23 cellular contexts compared by ENCODE assay signal in genomic region chr20:5841492-5841891, GRCh38.
DNase-seq lines count a peak whose midpoint lies in the region; ATAC-seq and FAIRE-seq lines count a peak whose summit lies in the region.
"Had no signal": no experiment of that assay in that cellular context is flagged by ENCODE, and none has a peak within 500 bp of the region (broad histone marks: within the 10 kb centered on the region; RNA-seq: fewer than 3 reads in every experiment).

No MANE protein-coding gene starts in this region.

- H3K27me3 ChIP-seq in CD4-positive, alpha-beta memory T cell (ENCODE audit: insufficient read depth, low read length) = no peaks in the 10 kb centered on the region
- no peaks in the 10 kb centered on the region for H3K27me3 ChIP-seq in small intestine (ENCODE audit: control insufficient read depth in 2 of 2, insufficient read depth in 2 of 2, low read length in 2 of 2)
- H3K27me3 ChIP-seq: BLaER1 had no signal

- H3K27ac ChIP-seq in CD4-positive, alpha-beta memory T cell (ENCODE audit: low read depth, low read length) = no peak overlapping the region
- H3K27ac ChIP-seq in small intestine (ENCODE audit: low read depth in 1 of 2, low read length in 1 of 2) = no peak overlapping the region
- H3K27ac ChIP-seq: BLaER1, C4-2B had no signal

- H3K9me3 ChIP-seq in CD4-positive, alpha-beta memory T cell (ENCODE audit: control insufficient read depth in 1 of 2, low read length in 2 of 2) = no peaks in the 10 kb centered on the region
- H3K9me3 ChIP-seq in T-helper 17 cell (ENCODE audit: control insufficient read depth, low read length, poor library complexity, severe bottlenecking) = no peaks in the 10 kb centered on the region
- no peaks in the 10 kb centered on the region for H3K9me3 ChIP-seq in small intestine (ENCODE audit: control insufficient read depth, low read depth)

- peak overlapping the region in 4 of 7 donors; percentile 0 to 69 (median 30) for H3K27ac Mint-ChIP-seq in CD4-positive, alpha-beta memory T cell
- peak overlapping the region; percentile 88 for H3K27ac Mint-ChIP-seq in T-helper 17 cell
- H3K27ac Mint-ChIP-seq: B cell, GM23338, H9, HFFc6 had no signal

- no peaks in the 10 kb centered on the region for H3K27me3 Mint-ChIP-seq in CD4-positive, alpha-beta memory T cell
- no peaks in the 10 kb centered on the region for H3K27me3 Mint-ChIP-seq in T-helper 17 cell
- H3K27me3 Mint-ChIP-seq: B cell; CD4-positive, CD25-positive, alpha-beta regulatory T cell; CD8-positive, alpha-beta memory T cell had no signal

- peaks cover 54 to 63% (median 59%) of the 10 kb centered on the region in 4 donors for H3K4me1 Mint-ChIP-seq in CD4-positive, alpha-beta memory T cell
- H3K4me1 Mint-ChIP-seq in T-helper 17 cell = peaks cover 37% of the 10 kb centered on the region

- peaks cover 0 to 1% (median 0%) of the 10 kb centered on the region in 8 donors for H3K9me3 Mint-ChIP-seq in CD4-positive, alpha-beta memory T cell
- H3K9me3 Mint-ChIP-seq: CD8-positive, alpha-beta memory T cell; GM23338; H9; HFFc6 had no signal

- intact Hi-C loops in CD4-positive, alpha-beta memory T cell (cut with micrococcal nuclease) = no loop called here
- intact Hi-C loops in left ventricle myocardium superior (cut with micrococcal nuclease) = no loop called here

- no peak for ATAC-seq in T-helper 17 cell
- ATAC-seq in HG03565 (IDR thresholded peaks at IDR 0.05; ENCODE audit: unreplicated experiment) = no peak
- ATAC-seq in left ventricle myocardium superior = no peak
- ATAC-seq: GM12878, GM23338, HCT116 had no signal

- H3K4me3 Mint-ChIP-seq in CD4-positive, alpha-beta memory T cell = peak overlapping the region in 1 of 8 donors; percentile 6
- H3K4me3 Mint-ChIP-seq in T-helper 17 cell = no peak overlapping the region
- H3K4me3 Mint-ChIP-seq: B cell; CD8-positive, alpha-beta memory T cell; GM23338; H9; HFFc6 had no signal

- DNase-seq in CD4-positive, alpha-beta memory T cell = no peak
- no peak for DNase-seq in T-helper 17 cell
- DNase-seq in small intestine = peak; percentile 33
- DNase-seq in NAMALWA (ENCODE audit: low spot score) = no peak
- DNase-seq in left ventricle myocardium superior = no peak
- DNase-seq: CD4-positive, CD25-positive, alpha-beta regulatory T cell; CD8-positive, alpha-beta memory T cell; DMS 273 treated with DMSO at 0.1 percent for 48 hours; DMS79; EL; GDM1; H9; HFFc6 had no signal

- H3K36me3 ChIP-seq in CD4-positive, alpha-beta memory T cell (ENCODE audit: insufficient read depth, low read length) = no peaks in the 10 kb centered on the region
- no peaks in the 10 kb centered on the region for H3K36me3 ChIP-seq in small intestine (ENCODE audit: control insufficient read depth in 2 of 2, insufficient read depth in 2 of 2, low read length in 2 of 2)
- H3K36me3 ChIP-seq: BLaER1 had no signal

- peaks cover 2 to 12% of the 10 kb centered on the region in 2 donors for H3K36me3 Mint-ChIP-seq in CD4-positive, alpha-beta memory T cell
- peaks cover 6% of the 10 kb centered on the region for H3K36me3 Mint-ChIP-seq in T-helper 17 cell (ENCODE audit: low read depth)

- H3K4me3 ChIP-seq in CD4-positive, alpha-beta memory T cell (ENCODE audit: low read length in 2 of 2) = no peak overlapping the region
- no peak overlapping the region for H3K4me3 ChIP-seq in small intestine (ENCODE audit: low read depth in 1 of 2, low read length in 2 of 2)
- H3K4me3 ChIP-seq: BLaER1, GM12878, GM23338 had no signal

- CTCF ChIA-PET in CD4-positive, alpha-beta memory T cell (lab: Charles Lee; ENCODE audit: partially characterized antibody) = interaction anchor here (1.2 kb wide), 2 partner anchors 9 to 13 kb away, joined by 3 read pairs; no protein-coding TSS in a partner anchor

- POLR2A ChIA-PET in CD4-positive, alpha-beta memory T cell (lab: Charles Lee; ENCODE audit: partially characterized antibody) = no interaction called here

- peaks cover 53% of the 10 kb centered on the region for H3K4me1 ChIP-seq in CD4-positive, alpha-beta memory T cell (ENCODE audit: insufficient read depth, low read length)
- peaks cover 2 to 14% of the 10 kb centered on the region in 2 donors for H3K4me1 ChIP-seq in small intestine (ENCODE audit: control insufficient read depth in 2 of 2, insufficient read depth in 1 of 2, low read depth in 1 of 2, low read length in 1 of 2)

- FAIRE-seq in islet of Langerhans (lab: Jason Lieb, UNC) (peak; percentile 86), small intestine (lab: Jason Lieb, UNC) (no peak)
- FAIRE-seq: D721Med, GM12878, GM19239 had no signal
